Comparison of ENCODE assay signal across 9 cellular contexts in genomic region chrX:2710496-2710895, GRCh38. TPM values are rescaled to one million over a fixed set of nuclear protein-coding genes. Genes with fewer than 3 reads are reported as not detected.
A peak's percentile ranks its signal among the peaks of the same experiment; 100 is the strongest.
DNase-seq lines count a peak whose midpoint lies in the region; ATAC-seq and TF ChIP-seq lines count a peak whose summit lies in the region.
"Had no signal": no experiment of that assay in that cellular context is flagged by ENCODE, and none has a peak within 500 bp of the region (broad histone marks: within the 10 kb centered on the region; RNA-seq: fewer than 3 reads in every experiment).

No MANE protein-coding gene starts in this region.

- DNase-seq in activated CD8-positive, alpha-beta memory T cell treated with anti-CD3 and anti-CD28 coated beads, Interleukin-2, amount 10 ng/mL, durations not matched to agents 7 days and 5 days: no peak
- DNase-seq in activated CD8-positive, alpha-beta memory T cell treated with anti-CD3 and anti-CD28 coated beads, Interleukin-2, amount 50 U/mL, for 48 hours: no peak
- DNase-seq in activated naive CD4-positive, alpha-beta T cell treated with anti-CD3 and anti-CD28 coated beads, Interleukin-2, amount 50 U/mL, for 72 hours (ENCODE audit: low spot score in 2 of 2): no peak
- DNase-seq in lower lobe of right lung (no peak), NCI-H2029 (lab: John Stamatoyannopoulos, UW) (no peak), NCI-H2029 treated with DMSO at 0.1 percent for 48 hours (lab: John Stamatoyannopoulos, UW) (no peak)

- peak overlapping the region; percentile 76 for H3K27ac ChIP-seq in lower lobe of right lung
- peak overlapping the region; percentile 80 for H3K27ac ChIP-seq in thymus (ENCODE audit: low read depth)
- H3K27ac ChIP-seq: C4-2B had no signal

- ATAC-seq in activated CD8-positive, alpha-beta memory T cell treated with anti-CD3 and anti-CD28 coated beads, Interleukin-2, amount 10 ng/mL, durations not matched to agents 7 days and 5 days: peak; percentile 14
- ATAC-seq in activated naive CD4-positive, alpha-beta T cell treated with anti-CD3 and anti-CD28 coated beads, Interleukin-2, amount 50 U/mL, for 72 hours: peak; percentile 62 to 66
- ATAC-seq in lower lobe of right lung (no peak), GM19395 (IDR thresholded peaks at IDR 0.05; ENCODE audit: unreplicated experiment) (no peak)

- H3K9me3 ChIP-seq in lower lobe of right lung (no peaks in the 10 kb centered on the region), thymus (ENCODE audit: control insufficient read depth) (no peaks in the 10 kb centered on the region)

- H3K4me1 Mint-ChIP-seq in activated CD8-positive, alpha-beta memory T cell treated with anti-CD3 and anti-CD28 coated beads, Interleukin-2, amount 10 ng/mL, durations not matched to agents 7 days and 5 days: peaks cover 68% of the 10 kb centered on the region

- intact Hi-C loops in lower lobe of right lung (cut with DNase I): no loop called here

- peaks cover 37% of the 10 kb centered on the region for H3K36me3 Mint-ChIP-seq in activated CD8-positive, alpha-beta memory T cell treated with anti-CD3 and anti-CD28 coated beads, Interleukin-2, amount 10 ng/mL, durations not matched to agents 7 days and 5 days
- H3K36me3 Mint-ChIP-seq in activated naive CD4-positive, alpha-beta T cell treated with anti-CD3 and anti-CD28 coated beads, Interleukin-2, amount 50 U/mL, for 72 hours: peaks cover 5 to 33% of the 10 kb centered on the region in 2 donors

- H3K27me3 ChIP-seq in lower lobe of right lung (ENCODE audit: low read depth): no peaks in the 10 kb centered on the region
- H3K27me3 ChIP-seq in thymus (ENCODE audit: control insufficient read depth, insufficient read depth): no peaks in the 10 kb centered on the region

- 0% methylated on average over 5 of the region's 5 CpGs for WGBS in thymus

- CTCF ChIA-PET in activated CD8-positive, alpha-beta memory T cell treated with anti-CD3 and anti-CD28 coated beads, Interleukin-2, amount 10 ng/mL, durations not matched to agents 7 days and 5 days (lab: Charles Lee): no interaction called here

- TF ChIP-seq CTCF in lower lobe of right lung (IDR thresholded peaks at IDR 0.05): no peak

- peaks cover 55% of the 10 kb centered on the region for H3K4me1 ChIP-seq in lower lobe of right lung
- H3K4me1 ChIP-seq in thymus (ENCODE audit: control insufficient read depth, insufficient read depth, low read length): peaks cover 76% of the 10 kb centered on the region

- H3K27ac Mint-ChIP-seq in activated CD8-positive, alpha-beta memory T cell treated with anti-CD3 and anti-CD28 coated beads, Interleukin-2, amount 10 ng/mL, durations not matched to agents 7 days and 5 days: peak overlapping the region; percentile 91
- peak overlapping the region; percentile 94 to 98 for H3K27ac Mint-ChIP-seq in activated naive CD4-positive, alpha-beta T cell treated with anti-CD3 and anti-CD28 coated beads, Interleukin-2, amount 50 U/mL, for 72 hours

- H3K27me3 Mint-ChIP-seq in activated CD8-positive, alpha-beta memory T cell treated with anti-CD3 and anti-CD28 coated beads, Interleukin-2, amount 10 ng/mL, durations not matched to agents 7 days and 5 days: no peaks in the 10 kb centered on the region

- H3K4me3 ChIP-seq in lower lobe of right lung (peak overlapping the region; percentile 27), thymus (ENCODE audit: low read length) (peak overlapping the region; percentile 47)

- H3K36me3 ChIP-seq in lower lobe of right lung (peaks cover 39% of the 10 kb centered on the region), thymus (ENCODE audit: control insufficient read depth, insufficient read depth) (peaks cover 25% of the 10 kb centered on the region)

- H3K9me3 Mint-ChIP-seq in activated CD8-positive, alpha-beta memory T cell treated with anti-CD3 and anti-CD28 coated beads, Interleukin-2, amount 10 ng/mL, durations not matched to agents 7 days and 5 days (ENCODE audit: low read depth): no peaks in the 10 kb centered on the region
- H3K9me3 Mint-ChIP-seq in activated naive CD4-positive, alpha-beta T cell treated with anti-CD3 and anti-CD28 coated beads, Interleukin-2, amount 50 U/mL, for 72 hours: no peaks in the 10 kb centered on the region

- peak overlapping the region; percentile 72 for H3K4me3 Mint-ChIP-seq in activated CD8-positive, alpha-beta memory T cell treated with anti-CD3 and anti-CD28 coated beads, Interleukin-2, amount 10 ng/mL, durations not matched to agents 7 days and 5 days

RNA-seq across cellular contexts. Expression of gene CD99, which starts 19.4 kb away (rescaled TPM):
- 100 to 1,000 TPM; 259 to 286 TPM for total RNA-seq in activated CD8-positive, alpha-beta memory T cell treated with anti-CD3 and anti-CD28 coated beads, Interleukin-2, amount 10 ng/mL, durations not matched to agents 7 days and 5 days
- total RNA-seq in activated naive CD4-positive, alpha-beta T cell treated with anti-CD3 and anti-CD28 coated beads, Interleukin-2, amount 50 U/mL, for 72 hours: 100 to 1,000 TPM in 1 of 2 donors, 10 to 100 TPM in 1; 64.1 to 158 TPM
- total RNA-seq in lower lobe of right lung: 249 TPM
- 547 TPM for polyA plus RNA-seq in thymus

RNA-seq across cellular contexts. Expression of gene XG, which starts 41.3 kb away (rescaled TPM):
- total RNA-seq in activated CD8-positive, alpha-beta memory T cell treated with anti-CD3 and anti-CD28 coated beads, Interleukin-2, amount 10 ng/mL, durations not matched to agents 7 days and 5 days: not detected
- total RNA-seq in activated naive CD4-positive, alpha-beta T cell treated with anti-CD3 and anti-CD28 coated beads, Interleukin-2, amount 50 U/mL, for 72 hours: under 1 TPM in 1 of 2 donors, not detected in 1; 0.51 TPM
- 0.41 TPM for total RNA-seq in lower lobe of right lung
- 1.3 TPM for polyA plus RNA-seq in thymus

Comparison
In these comparisons a context has a peak if more than half of its experiments do, and no peak if none do; other contexts are left out.
1. ATAC-seq: peak in activated CD8-positive, alpha-beta memory T cell treated with anti-CD3 and anti-CD28 coated beads, Interleukin-2, amount 10 ng/mL, durations not matched to agents 7 days and 5 days (single experiment) and activated naive CD4-positive, alpha-beta T cell treated with anti-CD3 and anti-CD28 coated beads, Interleukin-2, amount 50 U/mL, for 72 hours (2 of 2); none in lower lobe of right lung (0 of 2) and GM19395 (single experiment).